1 cellular context compared by ENCODE assay signal in the genomic region with DNA sequence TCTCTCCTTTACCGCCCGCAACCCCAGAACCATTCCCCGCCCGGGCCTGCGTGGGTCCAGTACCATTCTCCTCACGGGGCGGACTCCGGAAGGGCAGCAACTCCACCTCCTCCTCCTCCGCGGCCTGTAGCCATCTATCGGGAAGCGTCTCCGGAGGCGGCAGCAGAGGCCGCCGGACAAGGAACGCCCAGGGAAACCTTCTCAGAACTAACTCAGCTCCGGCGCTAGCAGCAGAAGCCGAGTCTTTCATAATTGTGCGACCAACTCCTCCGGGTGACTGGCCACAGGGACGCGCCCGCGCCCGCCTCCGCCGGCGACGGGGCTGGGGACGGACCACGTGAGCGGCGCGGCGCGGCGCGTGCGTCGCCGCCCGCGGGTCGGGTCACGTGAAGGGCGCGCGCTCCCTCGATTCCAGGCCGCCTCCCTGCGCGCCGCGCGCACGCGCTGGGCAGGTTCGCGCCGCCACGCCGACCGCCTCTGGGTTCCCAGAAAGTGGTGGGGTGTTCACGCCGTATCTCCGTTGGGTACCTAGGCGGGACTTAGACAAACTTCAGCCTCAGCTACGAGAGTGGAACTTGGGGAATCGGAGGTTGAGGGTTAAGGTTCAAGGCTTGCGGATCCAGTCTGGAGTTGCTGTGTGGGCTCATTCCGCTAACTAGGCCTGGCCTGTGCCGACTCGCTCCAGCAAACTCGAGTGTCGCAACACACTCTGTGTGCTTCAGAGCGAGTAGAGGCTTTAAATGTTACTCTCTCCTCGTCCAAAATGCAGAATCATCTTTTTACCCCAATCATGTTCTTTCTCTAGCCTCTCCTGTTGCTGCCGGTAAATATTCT.
A peak's percentile ranks its signal among the peaks of the same experiment; 100 is the strongest.
TF ChIP-seq lines count a peak whose summit lies in the region.

TRPM7 (minus strand) TSS at position 330 of the 834 bp plus-strand sequence; CDS start at position 66, 264 bp downstream.

TF ChIP-seq in K562, 482 proteins besides CTCF, POLR2A, EP300 and RAD21 (continued from another document and continues in another):
- TF ChIP-seq ELK3 (CRISPR knock-in tag; IDR thresholded peaks at IDR 0.05) (no peak), HNRNPUL1 (IDR thresholded peaks at IDR 0.05; ENCODE audit: low read length) (no peak), HDGF (IDR thresholded peaks at IDR 0.05) (no peak), ELF4 (CRISPR knock-in tag; IDR thresholded peaks at IDR 0.05) (no peak), FOXK1 (CRISPR knock-in tag; IDR thresholded peaks at IDR 0.05; ENCODE audit: borderline replicate concordance) (no peak), ZFPM2 (CRISPR knock-in tag; IDR thresholded peaks at IDR 0.05) (no peak), SAP30 (IDR thresholded peaks at IDR 0.05; ENCODE audit: borderline replicate concordance, insufficient read depth, low read depth, low read length, poor library complexity, severe bottlenecking) (no peak), ZNF174 (CRISPR knock-in tag; IDR thresholded peaks at IDR 0.05) (no peak), ZNF217 (CRISPR knock-in tag; IDR thresholded peaks at IDR 0.05) (no peak), STAT5B (CRISPR knock-in tag; IDR thresholded peaks at IDR 0.05) (no peak), SMC3 (conservative IDR thresholded peaks at IDR 0.05; ENCODE audit: insufficient read depth, low read depth, low read length) (no peak), ZBTB33 (CRISPR knock-in tag; IDR thresholded peaks at IDR 0.05) (peak; percentile 50; the same call in 1 of the 2 replicates), AFF1 (IDR thresholded peaks at IDR 0.05; ENCODE audit: low read depth in 1 of 2, partially characterized antibody in 2 of 2) (peak; percentile 34 to 35), PHB2 (IDR thresholded peaks at IDR 0.05; ENCODE audit: low read depth) (0 out of 2 replicates have a peak, but pooled peaks have one; percentile 38), FOXP1 (CRISPR knock-in tag; IDR thresholded peaks at IDR 0.05) (peak; percentile 88; the same call in 1 of the 2 replicates), CCAR2 (IDR thresholded peaks at IDR 0.05; ENCODE audit: low read depth, low read length) (no peak), POU5F1 (IDR thresholded peaks at IDR 0.05; ENCODE audit: borderline replicate concordance, low read depth, low read length, partially characterized antibody) (peak; percentile 10), ZNF695 (CRISPR knock-in tag; IDR thresholded peaks at IDR 0.05) (no peak), ZNF282 (CRISPR knock-in tag; IDR thresholded peaks at IDR 0.05) (no peak; the same call in 1 of the 2 replicates), MYBL2 (IDR thresholded peaks at IDR 0.05; ENCODE audit: low read depth) (no peak), MYBL2 (CRISPR knock-in tag; IDR thresholded peaks at IDR 0.05; ENCODE audit: borderline replicate concordance) (no peak), ZBTB9 (CRISPR knock-in tag; IDR thresholded peaks at IDR 0.05) (no peak; the same call in 1 of the 2 replicates), HDAC2 (IDR thresholded peaks at IDR 0.05) (peak; percentile 13; the same call in 1 of the 2 replicates), ZNF311 (CRISPR knock-in tag; IDR thresholded peaks at IDR 0.05) (no peak), TFE3 (CRISPR knock-in tag; IDR thresholded peaks at IDR 0.05) (0 out of 2 replicates have a peak, but pooled peaks have one; percentile 4), JUND (IDR thresholded peaks at IDR 0.05; ENCODE audit: borderline replicate concordance, low read depth, low read length) (no peak; the same call in 1 of the 2 replicates), JUND (tag; IDR thresholded peaks at IDR 0.05; ENCODE audit: borderline replicate concordance, low read depth, low read length) (no peak), MLLT1 (IDR thresholded peaks at IDR 0.05) (peak in 1 of 2 experiments; percentile 69; a peak in 2 of 4 replicates), ZNF232 (CRISPR knock-in tag; IDR thresholded peaks at IDR 0.05) (no peak), TGIF2 (CRISPR knock-in tag; IDR thresholded peaks at IDR 0.05) (no peak)
- TF ChIP-seq, protein P1, sequence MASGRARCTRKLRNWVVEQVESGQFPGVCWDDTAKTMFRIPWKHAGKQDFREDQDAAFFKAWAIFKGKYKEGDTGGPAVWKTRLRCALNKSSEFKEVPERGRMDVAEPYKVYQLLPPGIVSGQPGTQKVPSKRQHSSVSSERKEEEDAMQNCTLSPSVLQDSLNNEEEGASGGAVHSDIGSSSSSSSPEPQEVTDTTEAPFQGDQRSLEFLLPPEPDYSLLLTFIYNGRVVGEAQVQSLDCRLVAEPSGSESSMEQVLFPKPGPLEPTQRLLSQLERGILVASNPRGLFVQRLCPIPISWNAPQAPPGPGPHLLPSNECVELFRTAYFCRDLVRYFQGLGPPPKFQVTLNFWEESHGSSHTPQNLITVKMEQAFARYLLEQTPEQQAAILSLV (tag; IDR thresholded peaks at IDR 0.05), result no peak
- TF ChIP-seq, protein P2, sequence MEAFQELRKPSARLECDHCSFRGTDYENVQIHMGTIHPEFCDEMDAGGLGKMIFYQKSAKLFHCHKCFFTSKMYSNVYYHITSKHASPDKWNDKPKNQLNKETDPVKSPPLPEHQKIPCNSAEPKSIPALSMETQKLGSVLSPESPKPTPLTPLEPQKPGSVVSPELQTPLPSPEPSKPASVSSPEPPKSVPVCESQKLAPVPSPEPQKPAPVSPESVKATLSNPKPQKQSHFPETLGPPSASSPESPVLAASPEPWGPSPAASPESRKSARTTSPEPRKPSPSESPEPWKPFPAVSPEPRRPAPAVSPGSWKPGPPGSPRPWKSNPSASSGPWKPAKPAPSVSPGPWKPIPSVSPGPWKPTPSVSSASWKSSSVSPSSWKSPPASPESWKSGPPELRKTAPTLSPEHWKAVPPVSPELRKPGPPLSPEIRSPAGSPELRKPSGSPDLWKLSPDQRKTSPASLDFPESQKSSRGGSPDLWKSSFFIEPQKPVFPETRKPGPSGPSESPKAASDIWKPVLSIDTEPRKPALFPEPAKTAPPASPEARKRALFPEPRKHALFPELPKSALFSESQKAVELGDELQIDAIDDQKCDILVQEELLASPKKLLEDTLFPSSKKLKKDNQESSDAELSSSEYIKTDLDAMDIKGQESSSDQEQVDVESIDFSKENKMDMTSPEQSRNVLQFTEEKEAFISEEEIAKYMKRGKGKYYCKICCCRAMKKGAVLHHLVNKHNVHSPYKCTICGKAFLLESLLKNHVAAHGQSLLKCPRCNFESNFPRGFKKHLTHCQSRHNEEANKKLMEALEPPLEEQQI (IDR thresholded peaks at IDR 0.05), result no peak
- TF ChIP-seq, protein P3, sequence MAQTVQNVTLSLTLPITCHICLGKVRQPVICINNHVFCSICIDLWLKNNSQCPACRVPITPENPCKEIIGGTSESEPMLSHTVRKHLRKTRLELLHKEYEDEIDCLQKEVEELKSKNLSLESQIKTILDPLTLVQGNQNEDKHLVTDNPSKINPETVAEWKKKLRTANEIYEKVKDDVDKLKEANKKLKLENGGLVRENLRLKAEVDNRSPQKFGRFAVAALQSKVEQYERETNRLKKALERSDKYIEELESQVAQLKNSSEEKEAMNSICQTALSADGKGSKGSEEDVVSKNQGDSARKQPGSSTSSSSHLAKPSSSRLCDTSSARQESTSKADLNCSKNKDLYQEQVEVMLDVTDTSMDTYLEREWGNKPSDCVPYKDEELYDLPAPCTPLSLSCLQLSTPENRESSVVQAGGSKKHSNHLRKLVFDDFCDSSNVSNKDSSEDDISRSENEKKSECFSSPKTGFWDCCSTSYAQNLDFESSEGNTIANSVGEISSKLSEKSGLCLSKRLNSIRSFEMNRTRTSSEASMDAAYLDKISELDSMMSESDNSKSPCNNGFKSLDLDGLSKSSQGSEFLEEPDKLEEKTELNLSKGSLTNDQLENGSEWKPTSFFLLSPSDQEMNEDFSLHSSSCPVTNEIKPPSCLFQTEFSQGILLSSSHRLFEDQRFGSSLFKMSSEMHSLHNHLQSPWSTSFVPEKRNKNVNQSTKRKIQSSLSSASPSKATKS (CRISPR knock-in tag; IDR thresholded peaks at IDR 0.05), result no peak
- TF ChIP-seq, protein P4, sequence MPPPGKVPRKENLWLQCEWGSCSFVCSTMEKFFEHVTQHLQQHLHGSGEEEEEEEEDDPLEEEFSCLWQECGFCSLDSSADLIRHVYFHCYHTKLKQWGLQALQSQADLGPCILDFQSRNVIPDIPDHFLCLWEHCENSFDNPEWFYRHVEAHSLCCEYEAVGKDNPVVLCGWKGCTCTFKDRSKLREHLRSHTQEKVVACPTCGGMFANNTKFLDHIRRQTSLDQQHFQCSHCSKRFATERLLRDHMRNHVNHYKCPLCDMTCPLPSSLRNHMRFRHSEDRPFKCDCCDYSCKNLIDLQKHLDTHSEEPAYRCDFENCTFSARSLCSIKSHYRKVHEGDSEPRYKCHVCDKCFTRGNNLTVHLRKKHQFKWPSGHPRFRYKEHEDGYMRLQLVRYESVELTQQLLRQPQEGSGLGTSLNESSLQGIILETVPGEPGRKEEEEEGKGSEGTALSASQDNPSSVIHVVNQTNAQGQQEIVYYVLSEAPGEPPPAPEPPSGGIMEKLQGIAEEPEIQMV (tag; conservative IDR thresholded peaks at IDR 0.05; ENCODE audit: low read depth), result no peak
